In the genomic region with DNA sequence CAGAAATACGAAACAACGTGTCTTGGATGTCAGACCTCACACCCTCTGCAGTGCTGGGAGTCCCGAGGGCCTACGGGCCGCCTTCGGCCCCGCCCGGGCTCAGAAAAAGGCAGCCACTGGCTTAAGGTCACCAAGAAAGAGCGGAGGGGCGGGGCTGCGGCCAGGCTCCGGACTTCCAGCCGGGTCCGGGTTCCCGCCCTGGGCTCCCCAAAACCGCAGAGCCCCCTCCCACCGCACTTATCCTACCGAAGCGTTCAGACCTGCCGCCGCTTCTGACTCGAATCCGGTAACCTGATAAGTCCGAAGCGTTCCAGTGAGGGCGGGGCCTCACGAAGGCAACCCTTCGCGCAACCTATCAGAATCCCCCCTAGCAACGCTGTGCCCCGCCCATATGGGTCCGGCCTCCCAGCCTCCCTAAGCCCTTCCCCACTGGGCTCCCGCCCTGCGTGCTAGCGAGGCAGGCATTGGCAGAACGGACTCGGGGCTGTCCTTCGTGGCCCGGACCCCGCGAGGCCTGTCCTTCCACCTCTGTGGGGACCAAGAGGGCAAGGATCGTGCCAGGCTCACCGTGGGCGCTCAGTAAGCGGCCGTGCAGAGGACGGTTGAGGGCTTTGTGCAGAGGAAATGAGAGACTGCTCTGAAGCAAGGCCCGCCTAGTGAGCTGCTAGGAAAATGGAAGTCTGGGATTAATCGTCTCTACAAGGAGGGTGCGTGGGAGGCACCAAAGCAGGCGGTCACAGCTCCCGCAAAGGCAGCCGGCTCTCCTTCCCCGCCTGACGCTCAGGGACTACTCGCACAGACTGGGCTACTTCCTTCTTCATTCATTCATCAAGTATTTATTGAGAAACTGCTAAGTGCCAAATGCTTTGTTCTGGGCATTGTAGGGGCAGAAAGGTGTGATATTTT, we compare ENCODE assay signal across 8 cellular contexts. TPM values are rescaled to one million over a fixed set of nuclear protein-coding genes. Genes with fewer than 3 reads are reported as not detected.
DNase-seq lines count a peak whose midpoint lies in the region; ATAC-seq and TF ChIP-seq lines count a peak whose summit lies in the region.

A gene (minus strand): TSS at position 296 of the 906 bp plus-strand sequence. CDS start 515 bp downstream, outside the sequence.

- ATAC-seq in GM18907 (IDR thresholded peaks at IDR 0.05; ENCODE audit: unreplicated experiment) (peak; percentile 84), HG03139 (IDR thresholded peaks at IDR 0.05; ENCODE audit: unreplicated experiment) (peak; percentile 77)

- H3K27me3 ChIP-seq in breast epithelium (no peaks in the 10 kb centered on the region), iPS-18a (ENCODE audit: control insufficient read depth, insufficient read depth, low read length) (peaks cover 19% of the 10 kb centered on the region), skeletal muscle satellite cell (ENCODE audit: control insufficient read depth, insufficient read depth, low read length) (no peaks in the 10 kb centered on the region)

- intact Hi-C loops in breast epithelium (cut with DNase I; ENCODE audit: low total_unique reads): no loop called here

- peak; percentile 55 for DNase-seq in AG04449 (ENCODE audit: low read depth, low spot score)
- DNase-seq in NCI-H2227 (lab: John Stamatoyannopoulos, UW; ENCODE audit: unreplicated experiment): peak; percentile 95
- DNase-seq in breast epithelium (ENCODE audit: low spot score in 2 of 2): peak; percentile 96 to 97

- no peak for TF ChIP-seq POLR2A in breast epithelium (IDR thresholded peaks at IDR 0.05)

- H3K9me3 ChIP-seq in breast epithelium (no peaks in the 10 kb centered on the region), iPS-18a (ENCODE audit: control insufficient read depth, low read depth, low read length) (no peaks in the 10 kb centered on the region), skeletal muscle satellite cell (replicated peaks; ENCODE audit: low read length) (no peaks in the 10 kb centered on the region)

- CTCF ChIA-PET in AG04449 (lab: Yijun Ruan, JAX): interaction anchor here (1.2 to 1.8 kb wide), 4 partner anchors 9 to 402 kb away, joined by 3 to 5 read pairs (median 4); no protein-coding TSS in a partner anchor

- H3K36me3 ChIP-seq in breast epithelium: no peaks in the 10 kb centered on the region
- peaks cover 4% of the 10 kb centered on the region for H3K36me3 ChIP-seq in iPS-18a (ENCODE audit: control insufficient read depth, low read depth, low read length)
- peaks cover 10% of the 10 kb centered on the region for H3K36me3 ChIP-seq in skeletal muscle satellite cell (ENCODE audit: insufficient read depth, low read length)

- peaks cover 5 to 8% of the 10 kb centered on the region in 2 donors for H3K4me1 ChIP-seq in breast epithelium
- H3K4me1 ChIP-seq in iPS-18a (ENCODE audit: control insufficient read depth, low read depth, low read length): peaks cover 10% of the 10 kb centered on the region
- peaks cover 38% of the 10 kb centered on the region for H3K4me1 ChIP-seq in skeletal muscle satellite cell (ENCODE audit: control insufficient read depth, insufficient read depth, low read length)

- H3K9ac ChIP-seq in iPS-18a (ENCODE audit: low read length) (peak within 1 kb of the TSS; percentile 63), skeletal muscle satellite cell (ENCODE audit: low read depth, low read length) (peak within 1 kb of the TSS; percentile 81)

- no peak for TF ChIP-seq CTCF in AG04449 (IDR thresholded peaks at IDR 0.05; ENCODE audit: insufficient read depth, low read length, missing control alignments)
- no peak for TF ChIP-seq CTCF in VCaP (conservative IDR thresholded peaks at IDR 0.05)
- TF ChIP-seq CTCF in breast epithelium (IDR thresholded peaks at IDR 0.05): no peak

- peak within 1 kb of the TSS; percentile 70 for H3K4me3 ChIP-seq in AG04449 (ENCODE audit: low read depth, low read length)
- H3K4me3 ChIP-seq in breast epithelium: peak within 1 kb of the TSS; percentile 61 to 76 (median 64)
- peak within 1 kb of the TSS; percentile 66 for H3K4me3 ChIP-seq in iPS-18a (ENCODE audit: low read length)
- peak within 1 kb of the TSS; percentile 74 for H3K4me3 ChIP-seq in skeletal muscle satellite cell (ENCODE audit: low read length)

- H3K4me2 ChIP-seq in skeletal muscle satellite cell (ENCODE audit: low read length): peak within 1 kb of the TSS; percentile 78

- POLR2A ChIA-PET in AG04449 (lab: Yijun Ruan, JAX): interaction anchor here (1.3 kb wide), 1 partner anchor 9 kb away, joined by 4 read pairs; a partner anchor contains a TSS

- H3K27ac ChIP-seq in VCaP (peak within 1 kb of the TSS; percentile 83), breast epithelium (peak within 1 kb of the TSS; percentile 81 to 87), iPS-18a (ENCODE audit: low read length) (peak within 1 kb of the TSS; percentile 13)

RNA-seq across cellular contexts. Expression of the gene that starts here (rescaled TPM):
- total RNA-seq in breast epithelium: 10 to 100 TPM; 22.9 to 38.9 (median 27.2) TPM
- total RNA-seq in skeletal muscle satellite cell (2012; rRNA removed): 26.1 and 33.4 TPM in 2 replicates

Comparison
In these comparisons a context has a peak if more than half of its experiments do, and no peak if none do; other contexts are left out.
1. Peak in every context shown above with its lines: DNase-seq, ATAC-seq, H3K4me3 ChIP-seq and H3K27ac ChIP-seq.
2. H3K27ac ChIP-seq: peak in every context shown above with its lines; median percentile 84 in breast epithelium; 83 in VCaP; 13 in iPS-18a.